Comparison of ENCODE assay signal across 9 cellular contexts in the genomic region with DNA sequence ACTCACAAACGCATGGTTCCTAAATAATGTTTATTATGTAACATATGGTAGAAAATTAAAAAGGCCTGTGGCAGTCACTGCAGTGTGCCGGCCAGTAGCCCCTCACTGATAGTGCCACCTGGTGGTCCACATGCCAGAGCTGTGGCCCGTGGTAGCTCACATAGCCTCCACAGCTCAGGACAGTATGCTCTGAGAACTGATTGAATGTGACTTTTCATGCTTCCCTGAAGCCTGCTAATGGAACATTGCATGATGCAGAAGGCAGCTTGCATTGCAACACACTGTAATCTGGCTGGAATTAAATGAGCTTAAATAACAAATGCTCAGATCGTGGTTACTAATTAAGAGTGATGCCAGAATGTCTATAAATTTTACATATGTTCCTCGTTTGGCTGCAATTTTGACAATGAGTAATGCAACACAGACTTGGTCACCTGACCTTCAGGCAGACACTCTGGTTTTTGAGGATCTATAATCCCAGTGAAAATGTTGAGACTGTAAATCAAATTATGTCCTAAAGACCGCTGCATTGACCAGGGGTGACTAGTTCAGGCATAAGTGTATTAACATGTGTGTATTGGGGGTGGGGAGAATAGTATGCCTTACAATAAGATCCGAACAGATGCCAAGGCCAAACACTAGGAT.
DNase-seq lines count a peak whose midpoint lies in the region; ATAC-seq and TF ChIP-seq lines count a peak whose summit lies in the region.
"Had no signal": no experiment of that assay in that cellular context is flagged by ENCODE, and none has a peak within 500 bp of the region (broad histone marks: within the 10 kb centered on the region; RNA-seq: fewer than 3 reads in every experiment).

No MANE protein-coding gene starts in this region.

- no peak overlapping the region for H3K9ac ChIP-seq in SK-N-SH

- CTCF ChIA-PET in BJ (lab: Yijun Ruan, JAX) (interaction anchor here (0.7 to 2.7 kb wide), 7 partner anchors 145 to 974 kb away, joined by 3 to 16 read pairs (median 4); a partner anchor contains a TSS), SK-N-SH (lab: Yijun Ruan, JAX) (interaction anchor here (0.7 to 2.2 kb wide), 7 partner anchors 11 to 979 kb away, joined by 3 to 10 read pairs (median 5); no protein-coding TSS in a partner anchor)

- H3K4me3 ChIP-seq in BJ (ENCODE audit: low read depth, low read length): no peak overlapping the region
- H3K4me3 ChIP-seq in SK-N-SH (ENCODE audit: low read depth in 2 of 2, low read length in 1 of 2): no peak overlapping the region
- H3K4me3 ChIP-seq in hepatocyte: no peak overlapping the region

- DNase-seq in BJ (ENCODE audit: low read depth) (peak; percentile 94), H4 (ENCODE audit: low spot score) (peak; percentile 59), SK-N-SH (peak; percentile 28), hepatocyte (ENCODE audit: low spot score) (peak; percentile 30)
- DNase-seq in stimulated activated naive CD8-positive, alpha-beta T cell treated with anti-CD3 and anti-CD28 coated beads, Interleukin-15, amount 100 ng/mL, for 72 hours: no peak
- DNase-seq: hippocampal formation had no signal

- ATAC-seq in GM21786 (IDR thresholded peaks at IDR 0.05; ENCODE audit: unreplicated experiment): no peak
- no peak for ATAC-seq in GM21423 (IDR thresholded peaks at IDR 0.05; ENCODE audit: unreplicated experiment)
- no peak for ATAC-seq in stimulated activated naive CD8-positive, alpha-beta T cell treated with anti-CD3 and anti-CD28 coated beads, Interleukin-15, amount 100 ng/mL, for 72 hours
- no peak for ATAC-seq in HG02642 (IDR thresholded peaks at IDR 0.05; ENCODE audit: poor library complexity, unreplicated experiment)

- no peak overlapping the region for H3K27ac ChIP-seq in SK-N-SH (ENCODE audit: low read depth in 2 of 2, low read length in 1 of 2)
- peak overlapping the region; percentile 65 for H3K27ac ChIP-seq in hepatocyte

- H3K4me1 Mint-ChIP-seq in stimulated activated naive CD8-positive, alpha-beta T cell treated with anti-CD3 and anti-CD28 coated beads, Interleukin-15, amount 100 ng/mL, for 72 hours: no peaks in the 10 kb centered on the region

- POLR2A ChIA-PET in BJ (lab: Charles Lee) (interaction anchor here (0.7 to 1.0 kb wide), 3 partner anchors 146 to 975 kb away, joined by 3 to 4 read pairs (median 3); no protein-coding TSS in a partner anchor), SK-N-SH (lab: Yijun Ruan, JAX) (no interaction called here)

- H3K4me1 ChIP-seq in SK-N-SH (ENCODE audit: control insufficient read depth in 1 of 2, insufficient read depth in 2 of 2, low read depth in 1 of 2, low read length in 1 of 2): peaks cover 6 to 12% of the 10 kb centered on the region in 2 experiments; a peak in 3 of 4 replicates
- H3K4me1 ChIP-seq in hepatocyte (ENCODE audit: insufficient read depth): no peaks in the 10 kb centered on the region

- H4K20me1 ChIP-seq in SK-N-SH (ENCODE audit: insufficient read depth) (no peaks in the 10 kb centered on the region), hepatocyte (ENCODE audit: insufficient read depth, poor library complexity, severe bottlenecking) (no peaks in the 10 kb centered on the region)

- no peaks in the 10 kb centered on the region for H3K9me3 ChIP-seq in SK-N-SH
- no peaks in the 10 kb centered on the region for H3K9me3 ChIP-seq in hepatocyte (ENCODE audit: low read depth)

- H2AFZ ChIP-seq in SK-N-SH (ENCODE audit: low read depth): no peak overlapping the region
- no peak overlapping the region for H2AFZ ChIP-seq in hepatocyte

- peak; percentile 63 for TF ChIP-seq RAD21 in SK-N-SH (IDR thresholded peaks at IDR 0.05; ENCODE audit: low read length)

- 52% methylated on average over 7 of the region's 7 CpGs for WGBS in SK-N-SH (ENCODE audit: low lambda C conversion rate)
- WGBS in hepatocyte (ENCODE audit: low lambda C conversion rate, missing lambda C conversion rate): 50% methylated on average over 7 of the region's 7 CpGs

- H3K79me2 ChIP-seq in SK-N-SH (ENCODE audit: insufficient read depth) (no peaks in the 10 kb centered on the region), hepatocyte (no peaks in the 10 kb centered on the region)

- H3K4me3 Mint-ChIP-seq in stimulated activated naive CD8-positive, alpha-beta T cell treated with anti-CD3 and anti-CD28 coated beads, Interleukin-15, amount 100 ng/mL, for 72 hours: no peak overlapping the region

- H3K36me3 ChIP-seq in BJ (ENCODE audit: control insufficient read depth, insufficient read depth, low read length) (no peaks in the 10 kb centered on the region), SK-N-SH (replicated peaks in 1 of 2; ENCODE audit: control insufficient read depth in 1 of 2, insufficient read depth in 2 of 2, low read length in 1 of 2) (no peaks in the 10 kb centered on the region), hepatocyte (replicated peaks; ENCODE audit: insufficient read depth, low read depth) (no peaks in the 10 kb centered on the region)

- H3K9me3 Mint-ChIP-seq in stimulated activated naive CD8-positive, alpha-beta T cell treated with anti-CD3 and anti-CD28 coated beads, Interleukin-15, amount 100 ng/mL, for 72 hours: no peaks in the 10 kb centered on the region

- TF ChIP-seq CTCF in BJ (IDR thresholded peaks at IDR 0.05; ENCODE audit: insufficient read depth, low read depth, low read length): peak; percentile 65
- TF ChIP-seq CTCF in SK-N-SH (IDR thresholded peaks at IDR 0.05): peak; percentile 59
- peak; percentile 42 for TF ChIP-seq CTCF in hepatocyte (IDR thresholded peaks at IDR 0.05; ENCODE audit: poor library complexity)

- no peaks in the 10 kb centered on the region for H3K27me3 ChIP-seq in BJ (ENCODE audit: control insufficient read depth, insufficient read depth, low read length)
- H3K27me3 ChIP-seq in SK-N-SH (ENCODE audit: insufficient read depth): no peaks in the 10 kb centered on the region
- no peaks in the 10 kb centered on the region for H3K27me3 ChIP-seq in hepatocyte

- H3K27me3 Mint-ChIP-seq in stimulated activated naive CD8-positive, alpha-beta T cell treated with anti-CD3 and anti-CD28 coated beads, Interleukin-15, amount 100 ng/mL, for 72 hours: no peaks in the 10 kb centered on the region

- no peak overlapping the region for H3K27ac Mint-ChIP-seq in stimulated activated naive CD8-positive, alpha-beta T cell treated with anti-CD3 and anti-CD28 coated beads, Interleukin-15, amount 100 ng/mL, for 72 hours

- TF ChIP-seq EP300 in SK-N-SH (IDR thresholded peaks at IDR 0.05; ENCODE audit: borderline replicate concordance in 1 of 2, low read depth in 1 of 2, low read length in 1 of 2): peak in 1 of 2 experiments; percentile 30; a peak in 1 of 4 replicates

- no peak overlapping the region for H3K4me2 ChIP-seq in SK-N-SH
- H3K4me2 ChIP-seq in hepatocyte: no peak overlapping the region

- H3K9me2 ChIP-seq in SK-N-SH (no peaks in the 10 kb centered on the region), hepatocyte (replicated peaks; ENCODE audit: insufficient read depth) (no peaks in the 10 kb centered on the region)

- H3F3A ChIP-seq in SK-N-SH (replicated peaks; ENCODE audit: insufficient read depth): no peaks in the 10 kb centered on the region

TF ChIP-seq in SK-N-SH, 30 proteins besides CTCF, POLR2A, EP300 and RAD21:
- TF ChIP-seq MEF2A (IDR thresholded peaks at IDR 0.05; ENCODE audit: borderline replicate concordance, low read depth) (no peak), TCF12 (IDR thresholded peaks at IDR 0.05) (peak; percentile 47), SMC3 (IDR thresholded peaks at IDR 0.05; ENCODE audit: low read depth, low read length) (peak; percentile 69)
- TF ChIP-seq, protein P1, sequence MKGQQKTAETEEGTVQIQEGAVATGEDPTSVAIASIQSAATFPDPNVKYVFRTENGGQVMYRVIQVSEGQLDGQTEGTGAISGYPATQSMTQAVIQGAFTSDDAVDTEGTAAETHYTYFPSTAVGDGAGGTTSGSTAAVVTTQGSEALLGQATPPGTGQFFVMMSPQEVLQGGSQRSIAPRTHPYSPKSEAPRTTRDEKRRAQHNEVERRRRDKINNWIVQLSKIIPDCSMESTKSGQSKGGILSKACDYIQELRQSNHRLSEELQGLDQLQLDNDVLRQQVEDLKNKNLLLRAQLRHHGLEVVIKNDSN (IDR thresholded peaks at IDR 0.05; ENCODE audit: borderline replicate concordance, low read depth): peak; percentile 59; the same call in 1 of the 2 replicates

Comparison
In these comparisons a context has a peak if more than half of its experiments do, and no peak if none do; other contexts are left out.
1. DNase-seq: peak in BJ (single experiment), H4 (single experiment), SK-N-SH (single experiment) and hepatocyte (single experiment); none in stimulated activated naive CD8-positive, alpha-beta T cell treated with anti-CD3 and anti-CD28 coated beads, Interleukin-15, amount 100 ng/mL, for 72 hours (0 of 2).
2. Peak in every context shown above with its lines, with median percentiles within 50 percentile points of each other: CTCF ChIP-seq.